In genomic region chr9:83620841-83621636, GRCh38 we compare ENCODE assay signal across 8 cellular contexts. TPM values are rescaled to one million over a fixed set of nuclear protein-coding genes. Genes with fewer than 3 reads are reported as not detected.
A peak's percentile ranks its signal among the peaks of the same experiment; 100 is the strongest.
DNase-seq lines count a peak whose midpoint lies in the region; ATAC-seq and TF ChIP-seq lines count a peak whose summit lies in the region.

No MANE protein-coding gene starts in this region.

- no peak for TF ChIP-seq EP300 in SK-N-SH (IDR thresholded peaks at IDR 0.05; ENCODE audit: borderline replicate concordance in 1 of 2, low read depth in 1 of 2, low read length in 1 of 2)

- H2AFZ ChIP-seq in Karpas-422 (ENCODE audit: low read length) (peak overlapping the region; percentile 53), SK-N-SH (ENCODE audit: low read depth) (no peak overlapping the region)

- H4K20me1 ChIP-seq in Karpas-422 (ENCODE audit: insufficient read depth, low read depth, low read length), result no peaks in the 10 kb centered on the region
- no peaks in the 10 kb centered on the region for H4K20me1 ChIP-seq in SK-N-SH (ENCODE audit: insufficient read depth)

- peak; percentile 79 for TF ChIP-seq RAD21 in SK-N-SH (IDR thresholded peaks at IDR 0.05; ENCODE audit: low read length)

- peak; percentile 70 for TF ChIP-seq CTCF in SK-N-SH (IDR thresholded peaks at IDR 0.05)

- CTCF ChIA-PET in SK-N-SH (lab: Yijun Ruan, JAX), result interaction anchor here (0.6 to 4.5 kb wide), 29 partner anchors 9 to 640 kb away, joined by 3 to 16 read pairs (median 4); partner anchors contain the start of genes FRMD3, KIF27 and UBQLN1

- H3F3A ChIP-seq in SK-N-SH (replicated peaks; ENCODE audit: insufficient read depth), result peaks cover 3% of the 10 kb centered on the region

- H3K36me3 ChIP-seq in Karpas-422 (ENCODE audit: insufficient read depth, low read length), result no peaks in the 10 kb centered on the region
- no peaks in the 10 kb centered on the region for H3K36me3 ChIP-seq in SK-N-SH (replicated peaks in 1 of 2; ENCODE audit: control insufficient read depth in 1 of 2, insufficient read depth in 2 of 2, low read length in 1 of 2)
- H3K36me3 ChIP-seq in iPS-20b (ENCODE audit: insufficient read depth, low read depth, low read length), result no peaks in the 10 kb centered on the region

- H3K9me2 ChIP-seq in Karpas-422 (replicated peaks; ENCODE audit: insufficient read depth, low read length) (no peaks in the 10 kb centered on the region), SK-N-SH (no peaks in the 10 kb centered on the region)

- no peak overlapping the region for H3K27ac ChIP-seq in Karpas-422 (ENCODE audit: low read length)
- H3K27ac ChIP-seq in SK-N-SH (ENCODE audit: low read depth in 2 of 2, low read length in 1 of 2), result no peak overlapping the region
- H3K27ac ChIP-seq in iPS-20b (ENCODE audit: low read length), result no peak overlapping the region

- DNase-seq in NCI-H1436 (lab: John Stamatoyannopoulos, UW) (peak; percentile 14), NCI-H1436 treated with DMSO at 0.1 percent for 48 hours (lab: John Stamatoyannopoulos, UW) (no peak), Karpas-422 (peak; percentile 82), SK-N-SH (peak; percentile 66), astrocyte of the hippocampus (ENCODE audit: low read depth, low spot score) (peak; percentile 70)
- peak; percentile 52 for DNase-seq in stimulated activated CD4-positive, alpha-beta T cell treated with anti-CD3 and anti-CD28 coated beads, Interleukin-15, amount 100 ng/mL, for 24 hours

- H3K4me2 ChIP-seq in Karpas-422 (ENCODE audit: low read depth, low read length, poor library complexity, severe bottlenecking) (peak overlapping the region; percentile 68), SK-N-SH (no peak overlapping the region)

- H3K4me3 ChIP-seq in Karpas-422 (ENCODE audit: low read length) (peak overlapping the region; percentile 44), SK-N-SH (ENCODE audit: low read depth in 2 of 2, low read length in 1 of 2) (no peak overlapping the region; a peak in 1 of 4 replicates), iPS-20b (ENCODE audit: low read length) (0 out of 2 replicates have a peak overlapping the region, but pooled peaks have one; percentile 21)

- H3K4me1 ChIP-seq in Karpas-422 (ENCODE audit: low read length) (peaks cover 32% of the 10 kb centered on the region), SK-N-SH (ENCODE audit: control insufficient read depth in 1 of 2, insufficient read depth in 2 of 2, low read depth in 1 of 2, low read length in 1 of 2) (peaks cover 0 to 16% of the 10 kb centered on the region in 2 experiments; a peak in 2 of 4 replicates), iPS-20b (ENCODE audit: insufficient read depth, low read length) (peaks cover 3% of the 10 kb centered on the region; the same call in 1 of the 2 replicates)

- H3K9ac ChIP-seq in Karpas-422 (ENCODE audit: low read length) (peak overlapping the region; percentile 21), SK-N-SH (no peak overlapping the region), iPS-20b (ENCODE audit: low read depth, low read length) (no peak overlapping the region)

- no peaks in the 10 kb centered on the region for H3K9me3 ChIP-seq in Karpas-422 (ENCODE audit: low read length)
- no peaks in the 10 kb centered on the region for H3K9me3 ChIP-seq in SK-N-SH
- H3K9me3 ChIP-seq in iPS-20b (ENCODE audit: insufficient read depth, low read depth, low read length), result no peaks in the 10 kb centered on the region

- H3K79me2 ChIP-seq in Karpas-422 (ENCODE audit: low read length) (peaks cover 20% of the 10 kb centered on the region), SK-N-SH (ENCODE audit: insufficient read depth) (no peaks in the 10 kb centered on the region)

- no peak for ATAC-seq in GM19397 (IDR thresholded peaks at IDR 0.05; ENCODE audit: unreplicated experiment)

- POLR2A ChIA-PET in SK-N-SH (lab: Yijun Ruan, JAX), result interaction anchor here (0.9 kb wide), 1 partner anchor 87 kb away, joined by 5 read pairs; the partner anchor contains the start of gene UBQLN1

- 47% methylated on average over 7 of the region's 7 CpGs for WGBS in SK-N-SH (ENCODE audit: low lambda C conversion rate)

- H3K27me3 ChIP-seq in Karpas-422 (ENCODE audit: low read length) (no peaks in the 10 kb centered on the region), SK-N-SH (ENCODE audit: insufficient read depth) (no peaks in the 10 kb centered on the region), iPS-20b (ENCODE audit: insufficient read depth, low read length) (peaks cover 11% of the 10 kb centered on the region; the same call in 1 of the 2 replicates)

TF ChIP-seq in SK-N-SH, 30 proteins besides CTCF, POLR2A, EP300 and RAD21:
- TF ChIP-seq GABPA (IDR thresholded peaks at IDR 0.05; ENCODE audit: low read depth) (no peak), SMC3 (IDR thresholded peaks at IDR 0.05; ENCODE audit: low read depth, low read length) (peak; percentile 72), MXI1 (IDR thresholded peaks at IDR 0.05; ENCODE audit: low read depth, low read length) (peak; percentile 44; the same call in 1 of the 2 replicates), ZBTB33 (IDR thresholded peaks at IDR 0.05; ENCODE audit: borderline replicate concordance, low read depth) (no peak), POLR2AphosphoS5 (IDR thresholded peaks at IDR 0.05; ENCODE audit: low read depth, low read length) (no peak)
TF ChIP-seq in SK-N-SH: peak in this region for 2.

RNA-seq across cellular contexts. Expression of gene IDNK, which starts 1.9 kb away (rescaled TPM):
- 14.3 and 18.8 TPM in 2 replicates for total RNA-seq in Karpas-422 (2014; rRNA removed; shearing (Covaris generic); ENCODE audit: low replicate concordance)
- 4.2 and 4.9 TPM in 2 replicates for polyA plus RNA-seq in SK-N-SH (2012; rRNA removed)
- polyA plus RNA-seq in SK-N-SH (2012; cell fraction: cytosol; rRNA removed), result 6.0 and 6.4 TPM in 2 replicates
- 4.3 and 5.0 TPM in 2 replicates for polyA plus RNA-seq in SK-N-SH (2012; cell fraction: nucleus; rRNA removed)

Comparison
In these comparisons a context has a peak if more than half of its experiments do, and no peak if none do; other contexts are left out.
1. H3K4me3 ChIP-seq: peak in Karpas-422 (single experiment) and iPS-20b (single experiment); none in SK-N-SH (0 of 2).